11 cellular contexts compared by ENCODE assay signal in genomic region chr20:33825340-33826269, GRCh38. TPM values are rescaled to one million over a fixed set of nuclear protein-coding genes. Genes with fewer than 3 reads are reported as not detected.
DNase-seq lines count a peak whose midpoint lies in the region; ATAC-seq and TF ChIP-seq lines count a peak whose summit lies in the region.
"Had no signal": no experiment of that assay in that cellular context is flagged by ENCODE, and none has a peak within 500 bp of the region (broad histone marks: within the 10 kb centered on the region; RNA-seq: fewer than 3 reads in every experiment).

No MANE protein-coding gene starts in this region.

- no peak overlapping the region for H3K27ac ChIP-seq in H9 (ENCODE audit: insufficient read length, low read depth, low read length)
- H3K27ac ChIP-seq in Peyer's patch = peak overlapping the region in 3 of 4 donors; percentile 38 to 83 (median 69)
- peak overlapping the region; percentile 84 for H3K27ac ChIP-seq in hepatocyte
- peak overlapping the region in 3 of 4 donors; percentile 68 to 79 (median 71) for H3K27ac ChIP-seq in sigmoid colon

- no peak overlapping the region for H3K9ac ChIP-seq in H9 (ENCODE audit: extremely low read depth, insufficient read length, low read length)

- H2BK20ac ChIP-seq in H9 (ENCODE audit: low read depth, low read length, poor library complexity, severe bottlenecking) = no peak overlapping the region

- no peak for ATAC-seq in HG03469 (IDR thresholded peaks at IDR 0.05; ENCODE audit: unreplicated experiment)
- ATAC-seq in HG02798 (IDR thresholded peaks at IDR 0.05; ENCODE audit: poor library complexity, unreplicated experiment) = no peak

- TF ChIP-seq POLR2A in Peyer's patch (IDR thresholded peaks at IDR 0.05) (no peak), sigmoid colon (IDR thresholded peaks at IDR 0.05) (no peak)

- H4K20me1 ChIP-seq in H9 (ENCODE audit: control insufficient read depth, insufficient read depth, insufficient read length) (no peaks in the 10 kb centered on the region), hepatocyte (ENCODE audit: insufficient read depth, poor library complexity, severe bottlenecking) (peaks cover 100% of the 10 kb centered on the region)

- H3K9me2 ChIP-seq in hepatocyte (replicated peaks; ENCODE audit: insufficient read depth) = no peaks in the 10 kb centered on the region

- H2BK5ac ChIP-seq in H9 (ENCODE audit: insufficient read length, low read length) = no peak overlapping the region

- DNase-seq in H9 = no peak
- peak in 1 of 3 donors; percentile 81 for DNase-seq in Peyer's patch
- DNase-seq in hepatocyte (ENCODE audit: low spot score) = peak; percentile 52
- no peak for DNase-seq in sigmoid colon
- no peak for DNase-seq in HUDEP-2 (lab: John Stamatoyannopoulos, UW; ENCODE audit: unreplicated experiment in 76 of 76)
- DNase-seq in NCI-H524 (lab: John Stamatoyannopoulos, UW) = no peak
- DNase-seq: COR-L47, NCI-H446, RPMI8226 had no signal

- TF ChIP-seq EP300 in sigmoid colon (IDR thresholded peaks at IDR 0.05) = no peak

- TF ChIP-seq CTCF in H9 (conservative IDR thresholded peaks at IDR 0.05) (no peak), Peyer's patch (IDR thresholded peaks at IDR 0.05) (no peak), hepatocyte (IDR thresholded peaks at IDR 0.05; ENCODE audit: poor library complexity) (no peak), sigmoid colon (IDR thresholded peaks at IDR 0.05) (no peak)

- no peaks in the 10 kb centered on the region for H3K23me2 ChIP-seq in H9 (ENCODE audit: insufficient read length, low read depth, low read length, poor library complexity, severe bottlenecking)

- peak overlapping the region in 1 of 2 experiments; percentile 53; a peak in 1 of 5 replicates for H3K4me3 Mint-ChIP-seq in H9

- H2BK15ac ChIP-seq in H9 (ENCODE audit: low read depth, low read length) = no peak overlapping the region

- H2AK5ac ChIP-seq in H9 (ENCODE audit: insufficient read length, low read length) = no peak overlapping the region

- no peak overlapping the region for H2AFZ ChIP-seq in H9 (ENCODE audit: low read length)
- no peak overlapping the region for H2AFZ ChIP-seq in hepatocyte

- H3K4ac ChIP-seq in H9 (ENCODE audit: low read depth, low read length) = no peak overlapping the region

- H3K9me3 ChIP-seq in H9 (ENCODE audit: control insufficient read depth, low read depth, low read length) (no peaks in the 10 kb centered on the region), Peyer's patch (no peaks in the 10 kb centered on the region), hepatocyte (ENCODE audit: low read depth) (no peaks in the 10 kb centered on the region), sigmoid colon (no peaks in the 10 kb centered on the region)

- intact Hi-C loops in sigmoid colon (cut with DNase I) = no loop called here

- H3K4me1 Mint-ChIP-seq in H9 = peaks cover 44 to 52% of the 10 kb centered on the region in 2 experiments

- H3K9me3 Mint-ChIP-seq in H9 = no peaks in the 10 kb centered on the region

- no peak overlapping the region for H3T11ph ChIP-seq in H9 (ENCODE audit: low read length)

- H3K4me3 ChIP-seq in Peyer's patch (no peak overlapping the region), hepatocyte (no peak overlapping the region), sigmoid colon (no peak overlapping the region)

- peak overlapping the region; percentile 42; the same call in 1 of the 2 replicates for H3K14ac ChIP-seq in H9 (ENCODE audit: insufficient read depth, low read length)

- H3K36me3 Mint-ChIP-seq in H9 (ENCODE audit: insufficient read depth in 1 of 3, low read depth in 3 of 3) = no peaks in the 10 kb centered on the region; a peak in 1 of 7 replicates

- H3K27me3 ChIP-seq in H9 (ENCODE audit: insufficient read depth, low read length) (no peaks in the 10 kb centered on the region), Peyer's patch (no peaks in the 10 kb centered on the region), hepatocyte (no peaks in the 10 kb centered on the region), sigmoid colon (no peaks in the 10 kb centered on the region)

- H3K4me2 ChIP-seq in H9 (ENCODE audit: insufficient read depth, insufficient read length, low read length) (no peak overlapping the region), hepatocyte (peak overlapping the region; percentile 38)

- no CpG with 5 or more reads among the region's 3 CpGs for WGBS in H9 (ENCODE audit: extremely low coverage, insufficient read length, low lambda C conversion rate)
- 79% methylated on average over 3 of the region's 3 CpGs for WGBS in hepatocyte (ENCODE audit: low lambda C conversion rate, missing lambda C conversion rate)
- 20 to 71% methylated on average over 3 of the region's 3 CpGs for WGBS in sigmoid colon, 2 donors

- H3K23ac ChIP-seq in H9 (ENCODE audit: insufficient read length, low read depth, low read length) = no peak overlapping the region

- H3K18ac ChIP-seq in H9 (ENCODE audit: insufficient read length, low read depth, low read length) = peak overlapping the region; percentile 60

- H3K79me1 ChIP-seq in H9 (ENCODE audit: insufficient read depth, low read depth, low read length, poor library complexity, severe bottlenecking) = no peaks in the 10 kb centered on the region

- H3K27ac Mint-ChIP-seq in H9 = peak overlapping the region; percentile 24 to 91 (median 76); a peak in 6 of 7 replicates

- H3K27me3 Mint-ChIP-seq in H9 (ENCODE audit: low read depth) = no peaks in the 10 kb centered on the region

- H3K79me2 ChIP-seq in H9 (ENCODE audit: insufficient read depth, low read length) (peaks cover 4% of the 10 kb centered on the region; the same call in 1 of the 2 replicates), hepatocyte (peaks cover 95% of the 10 kb centered on the region)

- no peak overlapping the region for H4K91ac ChIP-seq in H9 (ENCODE audit: insufficient read length, low read depth, low read length)

- no peak overlapping the region for H2BK12ac ChIP-seq in H9 (ENCODE audit: insufficient read length, low read depth, low read length)

- H4K5ac ChIP-seq in H9 (ENCODE audit: insufficient read length, low read depth, low read length) = no peak overlapping the region

- H3K56ac ChIP-seq in H9 (ENCODE audit: insufficient read length, low read depth, low read length) = no peak overlapping the region

- H4K8ac ChIP-seq in H9 (replicated peaks; ENCODE audit: insufficient read length, low read depth, low read length) = no peak overlapping the region

- no peak overlapping the region for H2BK120ac ChIP-seq in H9 (ENCODE audit: low read depth, low read length, poor library complexity, severe bottlenecking)

- H3K36me3 ChIP-seq in Peyer's patch (no peaks in the 10 kb centered on the region), hepatocyte (replicated peaks; ENCODE audit: insufficient read depth, low read depth) (no peaks in the 10 kb centered on the region), sigmoid colon (no peaks in the 10 kb centered on the region)

- H3K4me1 ChIP-seq in H9 (ENCODE audit: insufficient read depth, low read length) (peaks cover 4% of the 10 kb centered on the region; the same call in 1 of the 2 replicates), Peyer's patch (peaks cover 0 to 80% (median 12%) of the 10 kb centered on the region in 4 donors), hepatocyte (ENCODE audit: insufficient read depth) (peaks cover 65% of the 10 kb centered on the region), sigmoid colon (peaks cover 0 to 64% (median 58%) of the 10 kb centered on the region in 4 donors)

RNA-seq across cellular contexts. Expression of gene CHMP4B, which starts 14.5 kb away (rescaled TPM):
- total RNA-seq in H9 (2021) (94.9 and 97.9 TPM in 2 replicates), Peyer's patch (100 to 1,000 TPM in 3 of 4 donors, 10 to 100 TPM in 1; 80.0 to 137 (median 111) TPM), hepatocyte (95.1 and 101 TPM in 2 replicates), sigmoid colon (100 to 1,000 TPM; 102 to 115 (median 108) TPM)
- polyA plus RNA-seq in hepatocyte (7.3 and 8.1 TPM in 2 replicates), sigmoid colon (100 to 1,000 TPM; 212 to 394 (median 250) TPM)
